ENCODE assay signal across 8 cellular contexts in genomic region chrX:153969904-153970397, GRCh38. TPM values are rescaled to one million over a fixed set of nuclear protein-coding genes. Genes with fewer than 3 reads are reported as not detected.
A peak's percentile ranks its signal among the peaks of the same experiment; 100 is the strongest.
DNase-seq lines count a peak whose midpoint lies in the region; ATAC-seq and TF ChIP-seq lines count a peak whose summit lies in the region.

No MANE protein-coding gene starts in this region.

- H3K36me3 Mint-ChIP-seq in CD8-positive, alpha-beta T cell = peaks cover 11% of the 10 kb centered on the region
- peaks cover 10% of the 10 kb centered on the region for H3K36me3 Mint-ChIP-seq in MCF 10A (ENCODE audit: insufficient read depth, unreplicated experiment)

- no peak for TF ChIP-seq RAD21 in liver (IDR thresholded peaks at IDR 0.05)

- H3K36me3 ChIP-seq in CD8-positive, alpha-beta T cell (ENCODE audit: insufficient read depth, low read length) = no peaks in the 10 kb centered on the region
- H3K36me3 ChIP-seq in liver (ENCODE audit: control insufficient read depth in 4 of 4, insufficient read depth in 3 of 4, low read depth in 1 of 4, low read length in 3 of 4) = no peaks in the 10 kb centered on the region

- intact Hi-C loops in CD8-positive, alpha-beta T cell (cut with DNase I, micrococcal nuclease) = loop anchor here (1.0 to 5.0 kb wide), 7 partner anchors 23 to 507 kb away; partner anchors contain the start of genes ATP6AP1 (in 1 of the 2), EMD (in 1 of the 2), IDH3G (in 1 of the 2) and LAGE3 (in 1 of the 2)
- intact Hi-C loops in MCF 10A (cut with micrococcal nuclease) = no loop called here

- H3K27ac ChIP-seq in CD8-positive, alpha-beta T cell (ENCODE audit: low read depth, low read length) = peak overlapping the region; percentile 44
- H3K27ac ChIP-seq in liver (ENCODE audit: low read depth in 1 of 2, low read length in 2 of 2) = peak overlapping the region; percentile 19 to 95
- H3K27ac ChIP-seq in temporal lobe (ENCODE audit: low read depth, low read length) = peak overlapping the region; percentile 96

- H3K4me3 Mint-ChIP-seq in CD8-positive, alpha-beta T cell = peak overlapping the region; percentile 100
- peak overlapping the region; percentile 95 for H3K4me3 Mint-ChIP-seq in MCF 10A (ENCODE audit: unreplicated experiment)

- no peaks in the 10 kb centered on the region for H3K27me3 ChIP-seq in CD8-positive, alpha-beta T cell (ENCODE audit: insufficient read depth, low read length)
- H3K27me3 ChIP-seq in liver (ENCODE audit: control insufficient read depth in 4 of 4, insufficient read depth in 4 of 4, low read length in 3 of 4) = no peaks in the 10 kb centered on the region

- H3K9me3 ChIP-seq in CD8-positive, alpha-beta T cell (ENCODE audit: low read length) = no peaks in the 10 kb centered on the region
- no peaks in the 10 kb centered on the region for H3K9me3 ChIP-seq in liver (ENCODE audit: control insufficient read depth in 4 of 4, low read length in 3 of 4)

- H3K27me3 Mint-ChIP-seq in CD8-positive, alpha-beta T cell (ENCODE audit: low read depth) = no peaks in the 10 kb centered on the region
- no peaks in the 10 kb centered on the region for H3K27me3 Mint-ChIP-seq in MCF 10A (ENCODE audit: insufficient read depth, unreplicated experiment)

- no TSS peak for BruUV-seq in MCF 10A (replicated peaks; lab: Mats Ljungman, UMichigan)

- ATAC-seq in CD8-positive, alpha-beta T cell = no peak
- ATAC-seq in esophagus mucosa = no peak

- CTCF ChIA-PET in CD8-positive, alpha-beta T cell (lab: Charles Lee) = interaction anchor here (1.5 to 4.4 kb wide), 3 partner anchors 21 to 49 kb away, joined by 3 to 31 read pairs (median 5); partner anchors contain the start of gene IRAK1
- CTCF ChIA-PET in MCF 10A (lab: Yijun Ruan, JAX) = interaction anchor here (0.8 to 5.2 kb wide), 3 partner anchors 18 to 200 kb away, joined by 3 to 50 read pairs (median 38); partner anchors contain the start of gene RENBP

- no peak for TF ChIP-seq CTCF in CD8-positive, alpha-beta T cell (IDR thresholded peaks at IDR 0.05)
- TF ChIP-seq CTCF in MCF 10A (IDR thresholded peaks at IDR 0.05; ENCODE audit: unreplicated experiment) (no peak), liver (IDR thresholded peaks at IDR 0.05; ENCODE audit: low read depth, low read length, missing input control) (no peak)

- peak overlapping the region; percentile 94 for H3K4me3 ChIP-seq in CD8-positive, alpha-beta T cell (ENCODE audit: low read depth, low read length)
- peak overlapping the region in 2 of 3 donors; percentile 81 to 98 for H3K4me3 ChIP-seq in liver (ENCODE audit: low read depth in 1 of 3, low read length in 3 of 3)

- H3K9me3 Mint-ChIP-seq in CD8-positive, alpha-beta T cell = no peaks in the 10 kb centered on the region
- no peaks in the 10 kb centered on the region for H3K9me3 Mint-ChIP-seq in MCF 10A (ENCODE audit: unreplicated experiment)

- H3K27ac Mint-ChIP-seq in CD8-positive, alpha-beta T cell = peak overlapping the region; percentile 91
- H3K27ac Mint-ChIP-seq in MCF 10A (ENCODE audit: low read depth, unreplicated experiment) = no peak overlapping the region

- H3K4me1 ChIP-seq in CD8-positive, alpha-beta T cell (ENCODE audit: insufficient read depth, low read length) = peaks cover 54% of the 10 kb centered on the region
- peaks cover 13 to 70% (median 59%) of the 10 kb centered on the region in 4 donors for H3K4me1 ChIP-seq in liver (ENCODE audit: control insufficient read depth in 4 of 4, insufficient read depth in 4 of 4, low read length in 3 of 4)

- H3K9ac ChIP-seq in liver (ENCODE audit: low read depth in 1 of 2, low read length in 2 of 2) = no peak overlapping the region

- WGBS in liver = under 1% methylated on average over 28 of the region's 28 CpGs

- H3K4me1 Mint-ChIP-seq in CD8-positive, alpha-beta T cell (ENCODE audit: low read depth) = peaks cover 45% of the 10 kb centered on the region
- H3K4me1 Mint-ChIP-seq in MCF 10A (ENCODE audit: insufficient read depth, unreplicated experiment) = peaks cover 29% of the 10 kb centered on the region

- POLR2A ChIA-PET in CD8-positive, alpha-beta T cell (lab: Charles Lee) = interaction anchor here (0.8 to 9.3 kb wide), 8 partner anchors 11 to 429 kb away, joined by 3 to 99 read pairs (median 8); partner anchors contain the start of gene ARHGAP4
- POLR2A ChIA-PET in MCF 10A (lab: Yijun Ruan, JAX) = interaction anchor here (0.7 to 2.3 kb wide), 7 partner anchors 41 to 428 kb away, joined by 3 to 12 read pairs (median 6); partner anchors contain the start of genes EMD and RPL10

- DNase-seq in CD8-positive, alpha-beta T cell = peak in 1 of 7 experiments; percentile 40
- peak; percentile 30 for DNase-seq in NAMALWA (ENCODE audit: low spot score)
- no peak for DNase-seq in MCF 10A (ENCODE audit: unreplicated experiment)
- DNase-seq in GM19240 (ENCODE audit: insufficient read length, low spot score) = no peak
- no peak for DNase-seq in stimulated activated CD4-positive, alpha-beta T cell treated with anti-CD3 and anti-CD28 coated beads, Interleukin-4, amount 100 ng/mL, for 4 hours

TF ChIP-seq in liver, 16 proteins besides CTCF, POLR2A, EP300 and RAD21 (continues in another document):
- TF ChIP-seq ZBTB33 (IDR thresholded peaks at IDR 0.05) (no peak), HNF4A (conservative IDR thresholded peaks at IDR 0.05) (no peak), MAX (IDR thresholded peaks at IDR 0.05) (no peak), EGR1 (IDR thresholded peaks at IDR 0.05; ENCODE audit: low read depth in 2 of 2) (no peak), ATF3 (IDR thresholded peaks at IDR 0.05) (no peak), NR2F2 (IDR thresholded peaks at IDR 0.05) (no peak), TAF1 (conservative IDR thresholded peaks at IDR 0.05) (no peak), REST (IDR thresholded peaks at IDR 0.05) (no peak)

RNA-seq across cellular contexts. Expression of gene HCFC1, which starts 1.7 kb away (rescaled TPM):
- 10 to 100 TPM; 49.1 to 56.3 TPM for total RNA-seq in CD8-positive, alpha-beta T cell
- total RNA-seq in MCF 10A (2022) (40.3 and 44.5 TPM in 2 replicates), liver (10 to 100 TPM; 15.6 to 26.9 TPM), temporal lobe (20.4 TPM), esophagus mucosa (33.0 TPM)
- 10 to 100 TPM in 1 of 2 donors, 1 to 10 TPM in 1; 7.9 to 12.1 TPM for polyA plus RNA-seq in liver

RNA-seq across cellular contexts. Expression of gene TMEM187, which starts 2.6 kb away (rescaled TPM):
- 1 to 10 TPM; 1.6 to 3.2 TPM for total RNA-seq in CD8-positive, alpha-beta T cell
- total RNA-seq in MCF 10A (2022) (9.3 and 10.9 TPM in 2 replicates), liver (1 to 10 TPM; 2.9 TPM), temporal lobe (1.7 TPM), esophagus mucosa (5.1 TPM)
- polyA plus RNA-seq in liver = 1 to 10 TPM; 5.3 to 5.8 TPM

RNA-seq across cellular contexts. Expression of gene RENBP, which starts 25.5 kb away (rescaled TPM):
- 1 to 10 TPM; 6.2 to 6.3 TPM for total RNA-seq in CD8-positive, alpha-beta T cell
- total RNA-seq in MCF 10A (2022) = 0.23 TPM in 1 of 2 replicates, not detected in the other
- total RNA-seq in liver = 1 to 10 TPM; 7.5 to 7.9 TPM
- 1 to 10 TPM; 1.0 to 6.4 TPM for polyA plus RNA-seq in liver
- total RNA-seq in temporal lobe = 1.5 TPM
- 0.52 TPM for total RNA-seq in esophagus mucosa

RNA-seq across cellular contexts. Expression of gene NAA10, which starts 35.1 kb away (rescaled TPM):
- 10 to 100 TPM; 34.4 to 35.3 TPM for total RNA-seq in CD8-positive, alpha-beta T cell
- total RNA-seq in MCF 10A (2022) = 166 and 196 TPM in 2 replicates
- total RNA-seq in liver = 10 to 100 TPM; 20.5 to 30.6 TPM
- polyA plus RNA-seq in liver = 10 to 100 TPM; 58.2 to 58.8 TPM
- 18.7 TPM for total RNA-seq in temporal lobe
- 73.6 TPM for total RNA-seq in esophagus mucosa

RNA-seq across cellular contexts. Expression of gene ARHGAP4, which starts 43.9 kb away (rescaled TPM):
- total RNA-seq in CD8-positive, alpha-beta T cell = 100 to 1,000 TPM; 432 to 440 TPM
- 2.3 and 2.6 TPM in 2 replicates for total RNA-seq in MCF 10A (2022)
- 10 to 100 TPM; 12.5 to 28.1 TPM for total RNA-seq in liver
- polyA plus RNA-seq in liver = 1 to 10 TPM; 3.3 to 8.0 TPM
- 3.2 TPM for total RNA-seq in temporal lobe
- total RNA-seq in esophagus mucosa = 7.5 TPM

Comparison
In these comparisons a context has a peak if more than half of its experiments do, and no peak if none do; other contexts are left out.
1. H3K27ac ChIP-seq: peak in every context shown above with its lines; median percentile 96 in temporal lobe; 57 in liver; 44 in CD8-positive, alpha-beta T cell.